In the genomic region with DNA sequence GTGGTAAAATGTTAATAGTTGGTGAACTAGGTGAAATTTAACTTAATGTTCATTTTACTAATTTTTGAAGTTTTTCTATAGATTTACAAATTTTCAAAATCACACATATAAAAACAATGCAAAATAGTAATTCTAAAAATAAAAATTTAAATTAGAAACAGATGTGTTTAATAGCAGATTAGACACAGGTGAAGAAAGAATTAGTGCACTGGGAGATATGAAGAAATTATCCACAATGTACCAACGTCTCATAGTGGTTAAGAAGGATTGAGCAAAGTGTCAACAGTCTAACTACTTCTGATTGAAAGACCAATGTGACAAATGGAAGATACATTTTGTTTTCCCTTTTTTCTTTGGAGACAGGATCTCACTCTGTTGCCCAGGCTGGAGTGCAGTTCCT, we compare ENCODE assay signal across 22 cellular contexts.
"Had no signal": no experiment of that assay in that cellular context is flagged by ENCODE, and none has a peak within 500 bp of the region (broad histone marks: within the 10 kb centered on the region; RNA-seq: fewer than 3 reads in every experiment).

No MANE protein-coding gene starts in this region.

- H3K4me1 Mint-ChIP-seq: nephron had no signal

- H3K27ac Mint-ChIP-seq: nephron; stimulated activated effector memory CD8-positive, alpha-beta T cell treated with anti-CD3 and anti-CD28 coated beads, Interleukin-12 subunit alpha, Interleukin-12 subunit beta, amount 100 ng/mL, for 72 hours had no signal

- H3K36me3 ChIP-seq: uterus had no signal

- H3K4me3 ChIP-seq: dorsolateral prefrontal cortex, esophagus squamous epithelium, gastroesophageal sphincter, hepatocyte, psoas muscle, right lobe of liver, suprapubic skin, tibial artery, upper lobe of left lung, uterus had no signal

- H3K27ac ChIP-seq: dorsolateral prefrontal cortex, esophagus squamous epithelium, gastroesophageal sphincter, hepatocyte, psoas muscle, right lobe of liver, suprapubic skin, tibial artery, upper lobe of left lung, uterus had no signal

- H3K4me1 ChIP-seq: gastroesophageal sphincter, psoas muscle, right lobe of liver, suprapubic skin, tibial artery, upper lobe of left lung, uterus had no signal

- H3K4me3 Mint-ChIP-seq: naive B cell; nephron; stimulated activated effector memory CD8-positive, alpha-beta T cell treated with anti-CD3 and anti-CD28 coated beads, Interleukin-12 subunit alpha, Interleukin-12 subunit beta, amount 100 ng/mL, for 72 hours had no signal

- H3K9me3 Mint-ChIP-seq: naive B cell; stimulated activated effector memory CD8-positive, alpha-beta T cell treated with anti-CD3 and anti-CD28 coated beads, Interleukin-12 subunit alpha, Interleukin-12 subunit beta, amount 100 ng/mL, for 72 hours had no signal

- H3K4me2 ChIP-seq: hepatocyte had no signal

- H3K9me3 ChIP-seq: esophagus squamous epithelium, gastroesophageal sphincter, psoas muscle, right lobe of liver, suprapubic skin, tibial artery, upper lobe of left lung, uterus had no signal

- H2AFZ ChIP-seq: hepatocyte had no signal

- DNase-seq: cortex of kidney; dorsolateral prefrontal cortex; effector CD8-positive, alpha-beta T cell; esophagus squamous epithelium; head of caudate nucleus; left colon; mesendoderm; naive B cell; psoas muscle; retina; right lobe of liver; stimulated activated CD4-positive, alpha-beta T cell treated with anti-CD3 and anti-CD28 coated beads, Interleukin-4, amount 100 ng/mL, for 1 hour; stimulated activated CD8-positive, alpha-beta memory T cell treated with anti-CD3 and anti-CD28 coated beads, Interleukin-4, amount 100 ng/mL, for 48 hours; stimulated activated naive CD8-positive, alpha-beta T cell treated with anti-CD3 and anti-CD28 coated beads, Interleukin-15, Interleukin-2, amounts not matched to agents 100 U/mL and 50 U/mL, for 24 hours; tibial artery; upper lobe of left lung; uterus had no signal

- H3K27me3 Mint-ChIP-seq: naive B cell had no signal

- H3K27me3 ChIP-seq: dorsolateral prefrontal cortex, esophagus squamous epithelium, gastroesophageal sphincter, hepatocyte, right lobe of liver, suprapubic skin, tibial artery, upper lobe of left lung, uterus had no signal
